Comparison of ENCODE assay signal across 9 cellular contexts in genomic region chr7:150800576-150801241, GRCh38. TPM values are rescaled to one million over a fixed set of nuclear protein-coding genes. Genes with fewer than 3 reads are reported as not detected.
DNase-seq lines count a peak whose midpoint lies in the region; ATAC-seq, FAIRE-seq and TF ChIP-seq lines count a peak whose summit lies in the region.
"Had no signal": no experiment of that assay in that cellular context is flagged by ENCODE, and none has a peak within 500 bp of the region (broad histone marks: within the 10 kb centered on the region; RNA-seq: fewer than 3 reads in every experiment).

TSS of gene TMEM176A (plus strand) at chr7:150800769. CDS start at chr7:150801551, 782 bp downstream.

- FAIRE-seq in endothelial cell of umbilical vein (lab: Jason Lieb, UNC), result no peak

- H3K36me3 Mint-ChIP-seq in naive thymus-derived CD4-positive, alpha-beta T cell, result peaks cover 0 to 7% (median 5%) of the 10 kb centered on the region in 5 donors

- 0 to 10% methylated on average over 4 to 20 of the region's 54 CpGs for WGBS in upper lobe of left lung, 2 donors

- intact Hi-C loops in endothelial cell of umbilical vein (cut with micrococcal nuclease), result no loop called here
- intact Hi-C loops in naive thymus-derived CD4-positive, alpha-beta T cell (cut with micrococcal nuclease), result no loop called here

- H3K4me3 Mint-ChIP-seq in naive thymus-derived CD4-positive, alpha-beta T cell, result peak within 1 kb of the TSS; percentile 28 to 82 (median 70)

- no peak for TF ChIP-seq CTCF in endothelial cell of umbilical vein (IDR thresholded peaks at IDR 0.05; ENCODE audit: extremely low read depth in 1 of 2, insufficient read depth in 1 of 2, low read depth in 1 of 2, low read length in 2 of 2)
- TF ChIP-seq CTCF in upper lobe of left lung (IDR thresholded peaks at IDR 0.05), result no peak

- H3K4me1 ChIP-seq in endothelial cell of umbilical vein (ENCODE audit: control insufficient read depth, extremely low read depth, insufficient read depth, low read length) (no peaks in the 10 kb centered on the region), upper lobe of left lung (peaks cover 9 to 24% (median 17%) of the 10 kb centered on the region in 4 donors)
- peaks cover 0 to 15% of the 10 kb centered on the region in 2 donors for H3K4me1 ChIP-seq in naive thymus-derived CD4-positive, alpha-beta T cell (ENCODE audit: control insufficient read depth in 2 of 2, insufficient read depth in 2 of 2, low read length in 2 of 2)

- no peak within 1 kb of the TSS for H3K4me2 ChIP-seq in endothelial cell of umbilical vein (ENCODE audit: insufficient read depth, low read length)

- H3K27ac Mint-ChIP-seq in naive thymus-derived CD4-positive, alpha-beta T cell, result peak within 1 kb of the TSS in 2 of 9 donors; percentile 29 to 38

- peaks cover 40 to 75% (median 46%) of the 10 kb centered on the region in 5 donors for H3K27me3 Mint-ChIP-seq in naive thymus-derived CD4-positive, alpha-beta T cell

- H3K27me3 ChIP-seq in endothelial cell of umbilical vein (ENCODE audit: control insufficient read depth in 2 of 2, insufficient read depth in 2 of 2, low read length in 2 of 2), result peaks cover 44 to 53% of the 10 kb centered on the region in 2 experiments
- H3K27me3 ChIP-seq in naive thymus-derived CD4-positive, alpha-beta T cell (ENCODE audit: control insufficient read depth in 2 of 2, insufficient read depth in 2 of 2, low read length in 2 of 2), result peaks cover 0 to 14% of the 10 kb centered on the region in 2 donors
- H3K27me3 ChIP-seq in upper lobe of left lung, result peaks cover 0 to 19% (median 6%) of the 10 kb centered on the region in 4 donors

- H3K27ac ChIP-seq in endothelial cell of umbilical vein (ENCODE audit: insufficient read depth, low read depth, low read length) (no peak within 1 kb of the TSS), upper lobe of left lung (peak within 1 kb of the TSS; percentile 55 to 73 (median 68))
- no peak within 1 kb of the TSS for H3K27ac ChIP-seq in naive thymus-derived CD4-positive, alpha-beta T cell (ENCODE audit: low read depth, low read length)

- no peak within 1 kb of the TSS for H2AFZ ChIP-seq in endothelial cell of umbilical vein (ENCODE audit: low read depth, low read length)

- ATAC-seq in naive thymus-derived CD4-positive, alpha-beta T cell, result peak; percentile 39
- ATAC-seq in upper lobe of left lung (ENCODE audit: low FRiP score in 2 of 2), result peak in 1 of 2 donors; percentile 56
- ATAC-seq in HG03025 (IDR thresholded peaks at IDR 0.05; ENCODE audit: low FRiP score, unreplicated experiment), result no peak

- H4K20me1 ChIP-seq in endothelial cell of umbilical vein (replicated peaks; ENCODE audit: control insufficient read depth, extremely low read depth, insufficient read depth, low read length), result no peaks in the 10 kb centered on the region

- no peak for TF ChIP-seq EP300 in upper lobe of left lung (IDR thresholded peaks at IDR 0.05)

- peak; percentile 19 for DNase-seq in activated CD4-positive, alpha-beta T cell treated with anti-CD3 and anti-CD28 coated beads for 48 hours
- DNase-seq in activated CD4-positive, alpha-beta T cell treated with anti-CD3 and anti-CD28 coated beads for 1 hour, result no peak
- DNase-seq in endothelial cell of umbilical vein (ENCODE audit: low read depth, low spot score), result no peak
- peak in 5 of 9 donors; percentile 13 to 27 (median 21) for DNase-seq in naive thymus-derived CD4-positive, alpha-beta T cell
- peak in 1 of 2 donors; percentile 85 for DNase-seq in upper lobe of left lung
- no peak for DNase-seq in AG20443 (ENCODE audit: low spot score)
- no peak for DNase-seq in putamen (ENCODE audit: low spot score)
- DNase-seq: cerebellar nuclear complex had no signal

- no peaks in the 10 kb centered on the region for H3K9me1 ChIP-seq in endothelial cell of umbilical vein (replicated peaks; ENCODE audit: control insufficient read depth, extremely low read depth, insufficient read depth, low read length)

- CTCF ChIA-PET in endothelial cell of umbilical vein (lab: Charles Lee), result no interaction called here
- CTCF ChIA-PET in naive thymus-derived CD4-positive, alpha-beta T cell (lab: Charles Lee), result no interaction called here

- H3K4me1 Mint-ChIP-seq in naive thymus-derived CD4-positive, alpha-beta T cell, result peaks cover 0 to 19% (median 11%) of the 10 kb centered on the region in 7 donors

- POLR2A ChIA-PET in endothelial cell of umbilical vein (lab: Charles Lee), result no interaction called here
- POLR2A ChIA-PET in naive thymus-derived CD4-positive, alpha-beta T cell (lab: Charles Lee), result no interaction called here

- dilution Hi-C loops in endothelial cell of umbilical vein (cut with MboI; ENCODE audit: extremely low pct_ligation_motif_present, low sequenced_read_pairs), result no loop called here

- H3K9me3 ChIP-seq in endothelial cell of umbilical vein (replicated peaks; ENCODE audit: control insufficient read depth, insufficient read depth, low read length) (no peaks in the 10 kb centered on the region), upper lobe of left lung (peaks cover 0 to 6% (median 4%) of the 10 kb centered on the region in 4 donors)
- H3K9me3 ChIP-seq in naive thymus-derived CD4-positive, alpha-beta T cell (ENCODE audit: control insufficient read depth in 2 of 3, low read length in 3 of 3), result peaks cover 0 to 14% (median 4%) of the 10 kb centered on the region in 3 experiments

- BruUV-seq in endothelial cell of umbilical vein (replicated peaks; lab: Mats Ljungman, UMichigan), result no TSS peak

- no peak within 1 kb of the TSS for H3K9ac ChIP-seq in endothelial cell of umbilical vein (replicated peaks; ENCODE audit: extremely low read depth, insufficient read depth, low read length)

- H3K9me3 Mint-ChIP-seq in naive thymus-derived CD4-positive, alpha-beta T cell, result peaks cover 0 to 19% (median 6%) of the 10 kb centered on the region in 11 donors

- H3K79me2 ChIP-seq in endothelial cell of umbilical vein (ENCODE audit: control insufficient read depth, insufficient read depth, low read length), result no peaks in the 10 kb centered on the region

- H3K4me3 ChIP-seq in endothelial cell of umbilical vein (replicated peaks in 1 of 3; ENCODE audit: insufficient read depth in 1 of 3, low read depth in 1 of 3, low read length in 3 of 3) (no peak within 1 kb of the TSS), upper lobe of left lung (peak within 1 kb of the TSS; percentile 39 to 62 (median 48))
- no peak within 1 kb of the TSS for H3K4me3 ChIP-seq in naive thymus-derived CD4-positive, alpha-beta T cell (ENCODE audit: low read length)

- TF ChIP-seq POLR2A in endothelial cell of umbilical vein (IDR thresholded peaks at IDR 0.05; ENCODE audit: low read depth, low read length) (no peak), upper lobe of left lung (IDR thresholded peaks at IDR 0.05) (no peak)

- no peaks in the 10 kb centered on the region for H3K36me3 ChIP-seq in endothelial cell of umbilical vein (ENCODE audit: control insufficient read depth in 2 of 2, extremely low read depth in 1 of 2, insufficient read depth in 2 of 2, low read length in 2 of 2)
- no peaks in the 10 kb centered on the region for H3K36me3 ChIP-seq in naive thymus-derived CD4-positive, alpha-beta T cell (ENCODE audit: control insufficient read depth in 2 of 3, insufficient read depth in 3 of 3, low read length in 3 of 3)
- no peaks in the 10 kb centered on the region for H3K36me3 ChIP-seq in upper lobe of left lung

TF ChIP-seq in endothelial cell of umbilical vein, 7 proteins besides CTCF, POLR2A, EP300 and RAD21:
- TF ChIP-seq EZH2 (IDR thresholded peaks at IDR 0.05; ENCODE audit: borderline replicate concordance, low read depth, low read length, severe bottlenecking) (peak; percentile 66), POLR2AphosphoS5 (IDR thresholded peaks at IDR 0.05; ENCODE audit: insufficient read depth, low read depth, low read length) (no peak), GATA2 (IDR thresholded peaks at IDR 0.05; ENCODE audit: insufficient read depth, insufficient read length, low read depth, low read length) (no peak)

RNA-seq across cellular contexts. Expression of gene TMEM176A, which starts in this region (rescaled TPM):
- total RNA-seq in endothelial cell of umbilical vein (not detected in 2 replicates), upper lobe of left lung (10 to 100 TPM in 5 of 6 donors, 1 to 10 TPM in 1; 8.4 to 67.9 (median 16.3) TPM)
- polyA plus RNA-seq in endothelial cell of umbilical vein, result not detected in 2 replicates
- not detected in 2 replicates for polyA plus RNA-seq in endothelial cell of umbilical vein (2011; cell fraction: cytosol; rRNA removed)
- not detected in 2 replicates for polyA plus RNA-seq in endothelial cell of umbilical vein (2011; cell fraction: nucleus; rRNA removed)
- not detected in 2 replicates for polyA plus RNA-seq in endothelial cell of umbilical vein (2012)
- polyA minus RNA-seq in endothelial cell of umbilical vein, result not detected in 2 replicates
- not detected for polyA minus RNA-seq in endothelial cell of umbilical vein (2011; cell fraction: cytosol; rRNA and poly(A)+ RNA removed)
- polyA minus RNA-seq in endothelial cell of umbilical vein (2011; cell fraction: nucleus; rRNA and poly(A)+ RNA removed), result not detected in 2 replicates
- 1 to 10 TPM in 3 of 5 experiments, not detected in 2; 1.3 to 4.4 (median 1.8) TPM for total RNA-seq in naive thymus-derived CD4-positive, alpha-beta T cell
- polyA plus RNA-seq in naive thymus-derived CD4-positive, alpha-beta T cell, result under 1 TPM; 0.35 to 0.38 TPM

Comparison
In these comparisons a context has a peak if more than half of its experiments do, and no peak if none do; other contexts are left out.
1. DNase-seq: peak in activated CD4-positive, alpha-beta T cell treated with anti-CD3 and anti-CD28 coated beads for 48 hours (single experiment) and naive thymus-derived CD4-positive, alpha-beta T cell (5 of 9); none in activated CD4-positive, alpha-beta T cell treated with anti-CD3 and anti-CD28 coated beads for 1 hour (single experiment), endothelial cell of umbilical vein (single experiment), AG20443 (single experiment) and putamen (single experiment).
2. H3K27ac ChIP-seq: peak in upper lobe of left lung (4 of 4); none in endothelial cell of umbilical vein (single experiment) and naive thymus-derived CD4-positive, alpha-beta T cell (single experiment).
3. H3K4me3 ChIP-seq: peak in upper lobe of left lung (4 of 4); none in endothelial cell of umbilical vein (0 of 3) and naive thymus-derived CD4-positive, alpha-beta T cell (single experiment).